In the genomic region with DNA sequence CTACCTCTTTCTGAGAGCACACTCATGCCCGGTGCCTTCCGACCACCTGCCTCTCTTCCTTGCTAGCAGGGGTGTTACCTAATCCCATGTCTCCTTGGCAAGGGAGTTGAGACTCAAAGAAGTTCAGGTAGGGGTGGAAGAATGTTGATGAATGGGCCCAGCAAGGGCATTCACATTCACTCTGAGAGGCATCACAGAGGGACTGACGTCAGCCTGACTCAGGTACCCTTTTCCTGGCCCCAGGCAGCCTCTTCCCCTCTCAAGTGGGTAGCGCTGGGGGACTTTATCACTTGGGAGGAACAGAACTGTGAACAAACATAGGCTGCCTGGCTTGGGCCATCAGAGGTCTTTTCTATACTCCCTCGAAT, we compare ENCODE assay signal across 19 cellular contexts. TPM values are rescaled to one million over a fixed set of nuclear protein-coding genes. Genes with fewer than 3 reads are reported as not detected.
DNase-seq lines count a peak whose midpoint lies in the region; ATAC-seq, FAIRE-seq and TF ChIP-seq lines count a peak whose summit lies in the region.
"Had no signal": no experiment of that assay in that cellular context is flagged by ENCODE, and none has a peak within 500 bp of the region (broad histone marks: within the 10 kb centered on the region; RNA-seq: fewer than 3 reads in every experiment).

No MANE protein-coding gene starts in this region.

- no peaks in the 10 kb centered on the region for H3K4me1 ChIP-seq in GM12878 (ENCODE audit: control insufficient read depth, insufficient read depth, low read length)

- H3K4me3 ChIP-seq in GM12878 = no peak overlapping the region
- H3K4me3 ChIP-seq: lung, psoas muscle, spleen had no signal

- RAD21 ChIA-PET in GM12878 (lab: Charles Lee; ENCODE audit: unreplicated experiment) = no interaction called here

- no peak for DNase-seq in T-helper 1 cell
- peak; percentile 61 for DNase-seq in ELR (ENCODE audit: low read depth)
- DNase-seq in GM12878 (ENCODE audit: low read depth, low spot score) = no peak
- DNase-seq in naive thymus-derived CD8-positive, alpha-beta T cell = no peak
- no peak for DNase-seq in SK-N-DZ (ENCODE audit: low spot score)
- DNase-seq in NCI-H510A treated with DMSO at 0.1 percent for 48 hours (lab: John Stamatoyannopoulos, UW) = no peak
- no peak for DNase-seq in iPS-NIHi11 (ENCODE audit: low spot score)
- DNase-seq: activated gamma-delta T cell, brain microvascular endothelial cell, NCI-H1417 treated with DMSO at 0.1 percent for 48 hours, nephron progenitor cell, psoas muscle, RPMI8226, spleen had no signal

- no peaks in the 10 kb centered on the region for H3K9me3 Mint-ChIP-seq in T-helper 1 cell treated with Interleukin-12 subunit alpha and Interleukin-12 subunit beta and Interleukin-4 antibody, amounts not matched to agents 30 μg/mL and 1 μg/mL, for 36 hours
- H3K9me3 Mint-ChIP-seq in naive thymus-derived CD8-positive, alpha-beta T cell = no peaks in the 10 kb centered on the region
- H3K9me3 Mint-ChIP-seq: nephron progenitor cell had no signal

- intact Hi-C loops in GM12878 (cut with micrococcal nuclease; ENCODE audit: unreplicated experiment) = no loop called here

- no TSS peak for BruUV-seq in GM12878 (replicated peaks; lab: Mats Ljungman, UMichigan)

- 78% methylated on average over 5 of the region's 5 CpGs for WGBS in GM12878 (ENCODE audit: insufficient coverage, insufficient replicate concordance, low lambda C conversion rate, missing lambda C conversion rate)

- H3K4me1 Mint-ChIP-seq in T-helper 1 cell treated with Interleukin-12 subunit alpha and Interleukin-12 subunit beta and Interleukin-4 antibody, amounts not matched to agents 30 μg/mL and 1 μg/mL, for 36 hours (ENCODE audit: low read depth) = peaks cover 17% of the 10 kb centered on the region
- H3K4me1 Mint-ChIP-seq in naive thymus-derived CD8-positive, alpha-beta T cell = peaks cover 14 to 30% (median 25%) of the 10 kb centered on the region in 4 donors

- H3K9me3 ChIP-seq in GM12878 (replicated peaks; ENCODE audit: control insufficient read depth, insufficient read depth, low read length) = no peaks in the 10 kb centered on the region
- H3K9me3 ChIP-seq: psoas muscle, spleen had no signal

- CTCF ChIA-PET in GM12878 (lab: Yijun Ruan, JAX) = interaction anchor here (6.8 kb wide), 1 partner anchor 12 kb away, joined by 56 read pairs; no protein-coding TSS in a partner anchor

- H3K27ac Mint-ChIP-seq in T-helper 1 cell treated with Interleukin-12 subunit alpha and Interleukin-12 subunit beta and Interleukin-4 antibody, amounts not matched to agents 30 μg/mL and 1 μg/mL, for 36 hours = no peak overlapping the region
- peak overlapping the region in 7 of 10 donors; percentile 19 to 70 (median 53) for H3K27ac Mint-ChIP-seq in naive thymus-derived CD8-positive, alpha-beta T cell
- H3K27ac Mint-ChIP-seq: nephron progenitor cell had no signal

- in situ Hi-C loops in GM12878 (cut with MboI) = no loop called here

- peaks cover 45% of the 10 kb centered on the region for H3K36me3 Mint-ChIP-seq in T-helper 1 cell treated with Interleukin-12 subunit alpha and Interleukin-12 subunit beta and Interleukin-4 antibody, amounts not matched to agents 30 μg/mL and 1 μg/mL, for 36 hours (ENCODE audit: low read depth)
- peaks cover 0 to 63% (median 6%) of the 10 kb centered on the region in 3 donors for H3K36me3 Mint-ChIP-seq in naive thymus-derived CD8-positive, alpha-beta T cell

- no peaks in the 10 kb centered on the region for H4K20me1 ChIP-seq in GM12878 (ENCODE audit: control insufficient read depth, insufficient read depth)

- SMC1A ChIA-PET in GM12878 (lab: Charles Lee; ENCODE audit: uncharacterized antibody, unreplicated experiment) = no interaction called here

- no peak for TF ChIP-seq RAD21 in GM12878 (IDR thresholded peaks at IDR 0.05; ENCODE audit: insufficient read depth, low read depth, low read length)

- TF ChIP-seq CTCF in GM12878 (IDR thresholded peaks at IDR 0.05 in 2 of 3, conservative IDR thresholded peaks at IDR 0.05 in 1 of 3; ENCODE audit: control insufficient read depth in 2 of 3, extremely low read depth in 1 of 3, insufficient read depth in 1 of 3, low read depth in 3 of 3, low read length in 3 of 3) = no peak

- H3K79me2 ChIP-seq in GM12878 (ENCODE audit: control insufficient read depth, insufficient read depth, low read length) = peaks cover 22% of the 10 kb centered on the region

- peaks cover 30 to 35% of the 10 kb centered on the region in 2 experiments for H3K36me3 ChIP-seq in GM12878 (ENCODE audit: control insufficient read depth in 2 of 2, insufficient read depth in 2 of 2, low read length in 1 of 2)

- TF ChIP-seq POLR2A in GM12878 (IDR thresholded peaks at IDR 0.05; ENCODE audit: low read depth, low read length) = no peak

- H3K4me3 Mint-ChIP-seq in T-helper 1 cell treated with Interleukin-12 subunit alpha and Interleukin-12 subunit beta and Interleukin-4 antibody, amounts not matched to agents 30 μg/mL and 1 μg/mL, for 36 hours = peak overlapping the region; percentile 4
- peak overlapping the region in 1 of 10 donors; percentile 5 for H3K4me3 Mint-ChIP-seq in naive thymus-derived CD8-positive, alpha-beta T cell

- FAIRE-seq in GM12878 (lab: Jason Lieb, UNC) = no peak
- FAIRE-seq: GM19239 had no signal

- ATAC-seq in GM12878 = no peak
- ATAC-seq in naive thymus-derived CD8-positive, alpha-beta T cell = no peak
- ATAC-seq: esophagus mucosa, psoas muscle had no signal

- no peaks in the 10 kb centered on the region for H3K27me3 Mint-ChIP-seq in T-helper 1 cell treated with Interleukin-12 subunit alpha and Interleukin-12 subunit beta and Interleukin-4 antibody, amounts not matched to agents 30 μg/mL and 1 μg/mL, for 36 hours (ENCODE audit: low read depth)
- no peaks in the 10 kb centered on the region for H3K27me3 Mint-ChIP-seq in naive thymus-derived CD8-positive, alpha-beta T cell

- POLR2A ChIA-PET in GM12878 (lab: Charles Lee) = no interaction called here
- POLR2A ChIA-PET in naive thymus-derived CD8-positive, alpha-beta T cell (lab: Charles Lee) = no interaction called here

- no peak for TF ChIP-seq EP300 in GM12878 (IDR thresholded peaks at IDR 0.05; ENCODE audit: borderline replicate concordance in 1 of 2, control insufficient read depth in 1 of 2, low read depth in 2 of 2, low read length in 2 of 2)

- no peak overlapping the region for H2AFZ ChIP-seq in GM12878 (ENCODE audit: control insufficient read depth, low read depth, low read length)

- H3K9ac ChIP-seq in GM12878 (ENCODE audit: control insufficient read depth, insufficient read depth, low read length) = no peak overlapping the region

- H3K4me2 ChIP-seq in GM12878 (ENCODE audit: control insufficient read depth, insufficient read depth) = no peak overlapping the region

- no peak overlapping the region for H3K27ac ChIP-seq in GM12878 (ENCODE audit: control insufficient read depth, insufficient read depth)
- H3K27ac ChIP-seq: brain microvascular endothelial cell, psoas muscle, spleen, VCaP had no signal

- no peaks in the 10 kb centered on the region for H3K27me3 ChIP-seq in GM12878 (replicated peaks in 1 of 2; ENCODE audit: control insufficient read depth in 2 of 2, insufficient read depth in 2 of 2, low read length in 1 of 2)
- H3K27me3 ChIP-seq: brain microvascular endothelial cell, spleen had no signal

RNA-seq across cellular contexts. Expression of a gene that starts 35.3 kb away (rescaled TPM):
- 153 and 154 TPM in 2 replicates for total RNA-seq in GM12878 (2013; cell fraction: nucleolus; rRNA removed)
- total RNA-seq in GM12878 (2014; rRNA removed) (39.6 and 57.8 TPM in 2 replicates), GM12878 (2014; rRNA removed; fragmentation: Illumina TruSeq; extraction: Trizol) (59.2 and 62.5 TPM in 2 replicates), GM12878 (2021) (106 and 123 TPM in 2 replicates)
- 80.2 TPM for polyA plus RNA-seq in GM12878 (2011; ENCODE audit: low read depth)
- polyA plus RNA-seq in GM12878 (2011; rRNA removed) (48.7 and 89.4 TPM in 2 replicates), GM12878 (2014; fragmentation: Illumina TruSeq; extraction: Trizol) (66.1 and 74.0 TPM in 2 replicates), GM12878 (2014; fragmentation: Nextera tagmentation; extraction: Ambion mirVana) (10 to 100 TPM in 1 of 2 experiments, 1 to 10 TPM in 1; 4.8 to 17.5 TPM), GM12878 (2014; rRNA removed) (95.2 and 98.5 TPM in 2 replicates), GM12878 (2016; fragmentation: Nextera tagmentation; extraction: Ambion mirVana) (100 to 1,000 TPM; 177 to 185 TPM)
- 77.5 and 90.4 TPM in 2 replicates for polyA plus RNA-seq in GM12878 (2011; cell fraction: cytosol; rRNA removed)
- 105 and 115 TPM in 2 replicates for polyA plus RNA-seq in GM12878 (2011; cell fraction: nucleus; rRNA removed)
- polyA plus RNA-seq in GM12878 (2012) = 77.8 and 94.7 TPM in 2 replicates
- 91.0 and 95.2 TPM in 2 replicates for polyA minus RNA-seq in GM12878 (2011; rRNA and poly(A)+ RNA removed)
- 30.7 and 40.6 TPM in 2 replicates for polyA minus RNA-seq in GM12878 (2011; cell fraction: cytosol; rRNA and poly(A)+ RNA removed)
- polyA minus RNA-seq in GM12878 (2011; cell fraction: nucleus; rRNA and poly(A)+ RNA removed) = 57.9 and 112 TPM in 2 replicates
- total RNA-seq in naive thymus-derived CD8-positive, alpha-beta T cell = 100 to 1,000 TPM; 105 to 109 TPM
- 100 to 1,000 TPM in 2 of 3 donors, 10 to 100 TPM in 1; 96.5 to 115 (median 113) TPM for polyA plus RNA-seq in naive thymus-derived CD8-positive, alpha-beta T cell
- polyA plus RNA-seq in SK-N-DZ (2014; cell fraction: cytosol; rRNA removed) = 103 TPM in 2 replicates
- polyA plus RNA-seq in SK-N-DZ (2014; cell fraction: nucleus; rRNA removed) = 60.4 and 68.0 TPM in 2 replicates

RNA-seq across cellular contexts. Expression of a gene that starts 55.6 kb away (rescaled TPM):
- total RNA-seq in GM12878 (2013; cell fraction: nucleolus; rRNA removed) = 0.56 and 1.1 TPM in 2 replicates
- total RNA-seq in GM12878 (2014; rRNA removed) (0.38 and 0.56 TPM in 2 replicates), GM12878 (2014; rRNA removed; fragmentation: Illumina TruSeq; extraction: Trizol) (0.13 and 0.14 TPM in 2 replicates), GM12878 (2021) (0.49 and 1.0 TPM in 2 replicates)
- polyA plus RNA-seq in GM12878 (2011; ENCODE audit: low read depth) = not detected
- polyA plus RNA-seq in GM12878 (2011; rRNA removed) (0.31 TPM in 1 of 2 replicates, not detected in the other), GM12878 (2014; fragmentation: Illumina TruSeq; extraction: Trizol) (not detected in 2 replicates), GM12878 (2014; fragmentation: Nextera tagmentation; extraction: Ambion mirVana) (under 1 TPM in 1 of 2 experiments, not detected in 1; 0.09 TPM), GM12878 (2014; rRNA removed) (0.46 and 0.71 TPM in 2 replicates), GM12878 (2016; fragmentation: Nextera tagmentation; extraction: Ambion mirVana) (1 to 10 TPM in 1 of 2 experiments, under 1 TPM in 1; 0.87 to 1.3 TPM)
- 1.1 and 1.2 TPM in 2 replicates for polyA plus RNA-seq in GM12878 (2011; cell fraction: cytosol; rRNA removed)
- 1.2 and 1.7 TPM in 2 replicates for polyA plus RNA-seq in GM12878 (2011; cell fraction: nucleus; rRNA removed)
- 0.15 and 0.21 TPM in 2 replicates for polyA plus RNA-seq in GM12878 (2012)
- 0.62 TPM in 1 of 2 replicates, not detected in the other for polyA minus RNA-seq in GM12878 (2011; rRNA and poly(A)+ RNA removed)
- 8.9 and 10.8 TPM in 2 replicates for polyA minus RNA-seq in GM12878 (2011; cell fraction: cytosol; rRNA and poly(A)+ RNA removed)
- 1.7 and 4.2 TPM in 2 replicates for polyA minus RNA-seq in GM12878 (2011; cell fraction: nucleus; rRNA and poly(A)+ RNA removed)
- 1 to 10 TPM in 1 of 2 experiments, under 1 TPM in 1; 0.88 to 1.3 TPM for total RNA-seq in naive thymus-derived CD8-positive, alpha-beta T cell
- polyA plus RNA-seq in naive thymus-derived CD8-positive, alpha-beta T cell = under 1 TPM; 0.29 to 0.87 (median 0.51) TPM
- polyA plus RNA-seq in SK-N-DZ (2014; cell fraction: cytosol; rRNA removed) = 97.4 and 104 TPM in 2 replicates
- 170 and 208 TPM in 2 replicates for polyA plus RNA-seq in SK-N-DZ (2014; cell fraction: nucleus; rRNA removed)
